8 cellular contexts compared by ENCODE assay signal in genomic region chr19:18541992-18542935, GRCh38. TPM values are rescaled to one million over a fixed set of nuclear protein-coding genes. Genes with fewer than 3 reads are reported as not detected.
DNase-seq lines count a peak whose midpoint lies in the region; TF ChIP-seq lines count a peak whose summit lies in the region.

No MANE protein-coding gene starts in this region.

- DNase-seq in Caco-2, result no peak
- peak; percentile 21 for DNase-seq in OCI-M1 (lab: John Stamatoyannopoulos, UW)
- peak; percentile 35 for DNase-seq in nephron progenitor cell
- no peak for DNase-seq in NCI-H345 (lab: John Stamatoyannopoulos, UW)
- DNase-seq in NCI-H2171 treated with DMSO at 0.1 percent for 48 hours (lab: John Stamatoyannopoulos, UW), result no peak
- no peak for DNase-seq in DMS153 (lab: John Stamatoyannopoulos, UW)
- DNase-seq in stimulated activated CD4-positive, alpha-beta T cell treated with anti-CD3 and anti-CD28 coated beads, Interleukin-12 subunit alpha, Interleukin-12 subunit beta, amount 100 ng/mL, for 4 hours, result no peak

- H3K27me3 ChIP-seq in Caco-2 (replicated peaks; ENCODE audit: control insufficient read depth, insufficient read depth, low read length) (no peaks in the 10 kb centered on the region), ectodermal cell (ENCODE audit: control insufficient read depth, insufficient read depth, low read length, poor library complexity, severe bottlenecking) (no peaks in the 10 kb centered on the region)

- POLR2A ChIA-PET in Caco-2 (lab: Charles Lee), result interaction anchor here (0.7 kb wide), 1 partner anchor 377 kb away, joined by 3 read pairs; the partner anchor contains the start of gene COPE

- H3K27me3 Mint-ChIP-seq in Caco-2 (ENCODE audit: insufficient read depth, unreplicated experiment) (no peaks in the 10 kb centered on the region), nephron progenitor cell (ENCODE audit: low read depth, poor library complexity) (peaks cover 7% of the 10 kb centered on the region)

- intact Hi-C loops in Caco-2 (cut with micrococcal nuclease; ENCODE audit: unreplicated experiment), result no loop called here

- H3K27ac ChIP-seq in ectodermal cell (ENCODE audit: insufficient read depth, low read depth, low read length, poor library complexity, severe bottlenecking), result no peak overlapping the region

- no peaks in the 10 kb centered on the region for H3K9me3 ChIP-seq in Caco-2
- H3K9me3 ChIP-seq in ectodermal cell (ENCODE audit: control insufficient read depth, low read length), result no peaks in the 10 kb centered on the region

- 33% methylated on average over 11 of the region's 11 CpGs for WGBS in ectodermal cell, 2 experiments

- H3K27ac Mint-ChIP-seq in Caco-2 (ENCODE audit: unreplicated experiment) (peak overlapping the region; percentile 63), nephron progenitor cell (no peak overlapping the region)

- H3K36me3 ChIP-seq in Caco-2 (ENCODE audit: control insufficient read depth, insufficient read depth, low read length) (peaks cover 2% of the 10 kb centered on the region; the same call in 1 of the 2 replicates), ectodermal cell (ENCODE audit: control insufficient read depth, insufficient read depth, low read length) (peaks cover 28% of the 10 kb centered on the region)

- peak overlapping the region; percentile 82 for H3K4me3 Mint-ChIP-seq in Caco-2 (ENCODE audit: unreplicated experiment)
- peak overlapping the region; percentile 94 for H3K4me3 Mint-ChIP-seq in nephron progenitor cell

- H3K4me1 ChIP-seq in Caco-2 (peaks cover 11% of the 10 kb centered on the region), ectodermal cell (ENCODE audit: control insufficient read depth, insufficient read depth, low read length) (no peaks in the 10 kb centered on the region)

- no TSS peak for BruUV-seq in Caco-2 (replicated peaks; lab: Mats Ljungman, UMichigan)

- TF ChIP-seq CTCF in Caco-2 (IDR thresholded peaks at IDR 0.05; ENCODE audit: insufficient read depth in 1 of 2, low read depth in 1 of 2, low read length in 1 of 2, severe bottlenecking in 1 of 2, unreplicated experiment in 1 of 2) (no peak), nephron progenitor cell (IDR thresholded peaks at IDR 0.05) (no peak)

- CTCF ChIA-PET in Caco-2 (lab: Charles Lee), result interaction anchor here (0.6 kb wide), 1 partner anchor 21 kb away, joined by 3 read pairs; the partner anchor contains the start of gene ELL

- H3K9me3 Mint-ChIP-seq in Caco-2 (ENCODE audit: unreplicated experiment), result no peaks in the 10 kb centered on the region
- H3K9me3 Mint-ChIP-seq in nephron progenitor cell, result no peaks in the 10 kb centered on the region

- no peaks in the 10 kb centered on the region for H3K4me1 Mint-ChIP-seq in Caco-2 (ENCODE audit: low read depth, unreplicated experiment)
- H3K4me1 Mint-ChIP-seq in nephron progenitor cell, result peaks cover 21% of the 10 kb centered on the region

- peaks cover 24% of the 10 kb centered on the region for H3K36me3 Mint-ChIP-seq in Caco-2 (ENCODE audit: insufficient read depth, unreplicated experiment)
- peaks cover 34% of the 10 kb centered on the region for H3K36me3 Mint-ChIP-seq in nephron progenitor cell (ENCODE audit: low read depth)

- peak overlapping the region; percentile 84 for H3K4me3 ChIP-seq in Caco-2 (ENCODE audit: low read depth, low read length)
- H3K4me3 ChIP-seq in ectodermal cell (ENCODE audit: insufficient read depth, low read depth, low read length), result peak overlapping the region; percentile 47

RNA-seq across cellular contexts. Expression of gene FKBP8, which starts 1.1 kb away (rescaled TPM):
- total RNA-seq in Caco-2 (2022), result 174 and 184 TPM in 2 replicates
- polyA plus RNA-seq in ectodermal cell (2013, experiment 1 of 4), result 301 TPM
- polyA plus RNA-seq in ectodermal cell (2013, experiment 2 of 4), result 303 TPM
- polyA plus RNA-seq in ectodermal cell (2013, experiment 3 of 4), result 205 TPM
- 220 TPM for polyA plus RNA-seq in ectodermal cell (2013, experiment 4 of 4)

RNA-seq across cellular contexts. Expression of gene KXD1, which starts 15.4 kb away (rescaled TPM):
- total RNA-seq in Caco-2 (2022), result 77.5 and 80.2 TPM in 2 replicates
- polyA plus RNA-seq in ectodermal cell (2013, experiment 1 of 4), result 135 TPM
- polyA plus RNA-seq in ectodermal cell (2013, experiment 2 of 4), result 127 TPM
- 127 TPM for polyA plus RNA-seq in ectodermal cell (2013, experiment 3 of 4)
- polyA plus RNA-seq in ectodermal cell (2013, experiment 4 of 4), result 142 TPM

RNA-seq across cellular contexts. Expression of gene ELL, which starts 20.4 kb away (rescaled TPM):
- 11.2 and 12.1 TPM in 2 replicates for total RNA-seq in Caco-2 (2022)
- polyA plus RNA-seq in ectodermal cell (2013, experiment 1 of 4), result 9.3 TPM
- 9.6 TPM for polyA plus RNA-seq in ectodermal cell (2013, experiment 2 of 4)
- polyA plus RNA-seq in ectodermal cell (2013, experiment 3 of 4), result 7.8 TPM
- polyA plus RNA-seq in ectodermal cell (2013, experiment 4 of 4), result 8.0 TPM

RNA-seq across cellular contexts. Expression of gene UBA52, which starts 29.4 kb away (rescaled TPM):
- 1,276 and 1,389 TPM in 2 replicates for total RNA-seq in Caco-2 (2022)
- polyA plus RNA-seq in ectodermal cell (2013, experiment 1 of 4), result 990 TPM
- 1,124 TPM for polyA plus RNA-seq in ectodermal cell (2013, experiment 2 of 4)
- polyA plus RNA-seq in ectodermal cell (2013, experiment 3 of 4), result 1,252 TPM
- polyA plus RNA-seq in ectodermal cell (2013, experiment 4 of 4), result 1,383 TPM

RNA-seq across cellular contexts. Expression of gene REX1BD, which starts 46.3 kb away (rescaled TPM):
- 44.8 and 48.3 TPM in 2 replicates for total RNA-seq in Caco-2 (2022)
- 45.2 TPM for polyA plus RNA-seq in ectodermal cell (2013, experiment 1 of 4)
- polyA plus RNA-seq in ectodermal cell (2013, experiment 2 of 4), result 45.0 TPM
- polyA plus RNA-seq in ectodermal cell (2013, experiment 3 of 4), result 53.0 TPM
- 50.5 TPM for polyA plus RNA-seq in ectodermal cell (2013, experiment 4 of 4)

Comparison
In these comparisons a context has a peak if more than half of its experiments do, and no peak if none do; other contexts are left out.
1. DNase-seq: peak in OCI-M1 (single experiment) and nephron progenitor cell (single experiment); none in Caco-2 (0 of 2), NCI-H345 (single experiment), NCI-H2171 treated with DMSO at 0.1 percent for 48 hours (single experiment), DMS153 (single experiment) and stimulated activated CD4-positive, alpha-beta T cell treated with anti-CD3 and anti-CD28 coated beads, Interleukin-12 subunit alpha, Interleukin-12 subunit beta, amount 100 ng/mL, for 4 hours (single experiment).